28 cellular contexts compared by ENCODE assay signal in genomic region chr15:24039683-24040082, GRCh38.
A peak's percentile ranks its signal among the peaks of the same experiment; 100 is the strongest.
DNase-seq lines count a peak whose midpoint lies in the region; ATAC-seq, FAIRE-seq and TF ChIP-seq lines count a peak whose summit lies in the region.
"Had no signal": no experiment of that assay in that cellular context is flagged by ENCODE, and none has a peak within 500 bp of the region (broad histone marks: within the 10 kb centered on the region; RNA-seq: fewer than 3 reads in every experiment).

No MANE protein-coding gene starts in this region.

- no peaks in the 10 kb centered on the region for H3F3A ChIP-seq in MM.1S (ENCODE audit: insufficient read depth, low read length)

- H3K4me2 ChIP-seq in MM.1S (ENCODE audit: low read depth, low read length) (no peak overlapping the region), astrocyte (ENCODE audit: low read length) (no peak overlapping the region)
- H3K4me2 ChIP-seq: BLaER1 had no signal

- intact Hi-C loops in mucosa of descending colon (cut with DNase I, micrococcal nuclease) (no loop called here), spleen (cut with DNase I; ENCODE audit: low total_unique reads) (no loop called here)
- intact Hi-C loops in CD4-positive, alpha-beta memory T cell (cut with micrococcal nuclease), result no loop called here

- H3K27ac ChIP-seq in MM.1S (ENCODE audit: low read length) (no peak overlapping the region), astrocyte (ENCODE audit: low read depth, low read length) (no peak overlapping the region), spleen (no peak overlapping the region)
- no peak overlapping the region for H3K27ac ChIP-seq in CD4-positive, alpha-beta memory T cell (ENCODE audit: low read depth, low read length)
- H3K27ac ChIP-seq: BLaER1 had no signal

- no peaks in the 10 kb centered on the region for H3K9me3 ChIP-seq in MM.1S (replicated peaks; ENCODE audit: insufficient read depth, low read length)
- H3K9me3 ChIP-seq in astrocyte (ENCODE audit: insufficient read depth, low read depth, low read length), result no peaks in the 10 kb centered on the region
- H3K9me3 ChIP-seq in mucosa of descending colon, result peaks cover 11% of the 10 kb centered on the region
- peaks cover 0 to 51% (median 23%) of the 10 kb centered on the region in 8 donors for H3K9me3 ChIP-seq in spleen
- peaks cover 0 to 7% of the 10 kb centered on the region in 2 donors for H3K9me3 ChIP-seq in CD4-positive, alpha-beta memory T cell (ENCODE audit: control insufficient read depth in 1 of 2, low read length in 2 of 2)

- H3K27ac Mint-ChIP-seq in astrocyte (ENCODE audit: unreplicated experiment), result no peak overlapping the region
- H3K27ac Mint-ChIP-seq in CD4-positive, alpha-beta memory T cell, result no peak overlapping the region
- H3K27ac Mint-ChIP-seq: activated B cell treated with CpG ODN at 0.5 μM for 24 hours; activated naive CD4-positive, alpha-beta T cell treated with anti-CD3 and anti-CD28 coated beads, Interleukin-2, amount 10 ng/mL, durations not matched to agents 7 days and 5 days; activated T-helper 1 cell treated with anti-CD3 and anti-CD28 coated beads, Interleukin-12 subunit alpha, Interleukin-12 subunit beta, Interleukin-2, Interleukin-4 antibody, amounts not matched to agents 30 ng/mL and 10 ng/mL and 1 ng/mL, durations not matched to agents 14 hours and 24 hours and 36 hours; naive thymus-derived CD8-positive, alpha-beta T cell; stimulated activated memory B cell treated with anti-CD40 and anti-IgM and Interleukin-4, amounts not matched to agents 10 μg/mL and 1 μg/mL and 100 μg/mL, for 72 hours had no signal

- peak; percentile 35 for DNase-seq in ELF-1 (ENCODE audit: low read depth, low spot score)
- DNase-seq in MM.1S, result peak; percentile 14
- DNase-seq in astrocyte (ENCODE audit: low read depth), result no peak
- DNase-seq in mucosa of descending colon, result peak in 1 of 3 donors; percentile 10
- DNase-seq in spleen, result no peak
- DNase-seq in CD4-positive, alpha-beta memory T cell, result no peak
- DNase-seq: activated B cell treated with CpG ODN at 0.5 μM for 24 hours; activated CD4-positive, alpha-beta T cell treated with anti-CD3 and anti-CD28 coated beads, Interleukin-2, amount 50 U/mL, for 4 hours; activated naive CD4-positive, alpha-beta T cell treated with anti-CD3 and anti-CD28 coated beads, Interleukin-2, amount 10 ng/mL, durations not matched to agents 7 days and 5 days; amygdala; caudate nucleus; naive thymus-derived CD8-positive, alpha-beta T cell; NCI-H1048; NCI-H2029; NCI-H2227 treated with DMSO at 0.1 percent for 48 hours; NCI-H774; retina; SHP77; stimulated activated CD4-positive, alpha-beta T cell treated with anti-CD3 and anti-CD28 coated beads, Interleukin-4, amount 100 ng/mL, for 1 hour; SW 1271; T1000 had no signal

- H3K4me3 ChIP-seq in MM.1S (ENCODE audit: low read length) (no peak overlapping the region), astrocyte (ENCODE audit: insufficient read depth, low read depth, low read length) (no peak overlapping the region), mucosa of descending colon (no peak overlapping the region), spleen (no peak overlapping the region)
- H3K4me3 ChIP-seq in CD4-positive, alpha-beta memory T cell (ENCODE audit: low read length in 2 of 2), result no peak overlapping the region
- H3K4me3 ChIP-seq: BLaER1 had no signal

- peaks cover 2% of the 10 kb centered on the region for H3K9me3 Mint-ChIP-seq in astrocyte (ENCODE audit: unreplicated experiment)
- H3K9me3 Mint-ChIP-seq in CD4-positive, alpha-beta memory T cell, result peaks cover 0 to 42% (median 28%) of the 10 kb centered on the region in 8 donors

- TF ChIP-seq POLR2A in spleen (IDR thresholded peaks at IDR 0.05), result no peak

- POLR2A ChIA-PET in CD4-positive, alpha-beta memory T cell (lab: Charles Lee; ENCODE audit: partially characterized antibody), result no interaction called here

- H3K9ac ChIP-seq in MM.1S (ENCODE audit: low read length) (no peak overlapping the region), astrocyte (ENCODE audit: low read length) (no peak overlapping the region)
- H3K9ac ChIP-seq: BLaER1 had no signal

- no peaks in the 10 kb centered on the region for H3K4me1 Mint-ChIP-seq in astrocyte (ENCODE audit: low read depth, unreplicated experiment)
- H3K4me1 Mint-ChIP-seq in CD4-positive, alpha-beta memory T cell, result no peaks in the 10 kb centered on the region
- H3K4me1 Mint-ChIP-seq: activated B cell treated with CpG ODN at 0.5 μM for 24 hours; activated naive CD4-positive, alpha-beta T cell treated with anti-CD3 and anti-CD28 coated beads, Interleukin-2, amount 10 ng/mL, durations not matched to agents 7 days and 5 days; naive thymus-derived CD8-positive, alpha-beta T cell; stimulated activated memory B cell treated with anti-CD40 and anti-IgM and Interleukin-4, amounts not matched to agents 10 μg/mL and 1 μg/mL and 100 μg/mL, for 72 hours had no signal

- H2AFZ ChIP-seq in MM.1S (ENCODE audit: low read length), result no peak overlapping the region
- H2AFZ ChIP-seq in astrocyte (ENCODE audit: low read depth, low read length), result no peak overlapping the region

- ATAC-seq in mucosa of descending colon (peak; percentile 50), HG03095 (IDR thresholded peaks at IDR 0.05; ENCODE audit: unreplicated experiment) (no peak)
- ATAC-seq: left lobe of liver; naive thymus-derived CD8-positive, alpha-beta T cell; stimulated activated memory B cell treated with anti-CD40 and anti-IgM and Interleukin-4, amounts not matched to agents 10 μg/mL and 1 μg/mL and 100 μg/mL, for 72 hours had no signal

- H3K4me1 ChIP-seq in MM.1S (ENCODE audit: low read length) (no peaks in the 10 kb centered on the region), astrocyte (ENCODE audit: insufficient read depth, low read length) (no peaks in the 10 kb centered on the region), mucosa of descending colon (ENCODE audit: low read depth) (no peaks in the 10 kb centered on the region), spleen (no peaks in the 10 kb centered on the region)
- no peaks in the 10 kb centered on the region for H3K4me1 ChIP-seq in CD4-positive, alpha-beta memory T cell (ENCODE audit: insufficient read depth, low read length)
- H3K4me1 ChIP-seq: BLaER1 had no signal

- no peaks in the 10 kb centered on the region for H3K79me2 ChIP-seq in MM.1S (ENCODE audit: low read length)
- no peaks in the 10 kb centered on the region for H3K79me2 ChIP-seq in astrocyte (ENCODE audit: insufficient read depth, low read length)

- H3K4me3 Mint-ChIP-seq in astrocyte (ENCODE audit: unreplicated experiment), result no peak overlapping the region
- no peak overlapping the region for H3K4me3 Mint-ChIP-seq in CD4-positive, alpha-beta memory T cell
- H3K4me3 Mint-ChIP-seq: activated B cell treated with CpG ODN at 0.5 μM for 24 hours; activated naive CD4-positive, alpha-beta T cell treated with anti-CD3 and anti-CD28 coated beads, Interleukin-2, amount 10 ng/mL, durations not matched to agents 7 days and 5 days; activated T-helper 1 cell treated with anti-CD3 and anti-CD28 coated beads, Interleukin-12 subunit alpha, Interleukin-12 subunit beta, Interleukin-2, Interleukin-4 antibody, amounts not matched to agents 30 ng/mL and 10 ng/mL and 1 ng/mL, durations not matched to agents 14 hours and 24 hours and 36 hours; naive thymus-derived CD8-positive, alpha-beta T cell; stimulated activated memory B cell treated with anti-CD40 and anti-IgM and Interleukin-4, amounts not matched to agents 10 μg/mL and 1 μg/mL and 100 μg/mL, for 72 hours had no signal

- no peaks in the 10 kb centered on the region for H3K36me3 ChIP-seq in MM.1S (replicated peaks; ENCODE audit: insufficient read depth, low read length)
- no peaks in the 10 kb centered on the region for H3K36me3 ChIP-seq in astrocyte (ENCODE audit: insufficient read depth, low read length)
- no peaks in the 10 kb centered on the region for H3K36me3 ChIP-seq in mucosa of descending colon (ENCODE audit: low read depth)
- no peaks in the 10 kb centered on the region for H3K36me3 ChIP-seq in spleen
- H3K36me3 ChIP-seq in CD4-positive, alpha-beta memory T cell (ENCODE audit: insufficient read depth, low read length), result no peaks in the 10 kb centered on the region
- H3K36me3 ChIP-seq: BLaER1 had no signal

- H3K27me3 ChIP-seq in MM.1S (replicated peaks; ENCODE audit: insufficient read depth, low read length), result no peaks in the 10 kb centered on the region
- H3K27me3 ChIP-seq in astrocyte (ENCODE audit: insufficient read depth, low read length), result no peaks in the 10 kb centered on the region
- no peaks in the 10 kb centered on the region for H3K27me3 ChIP-seq in spleen (replicated peaks in 1 of 7)
- no peaks in the 10 kb centered on the region for H3K27me3 ChIP-seq in CD4-positive, alpha-beta memory T cell (ENCODE audit: insufficient read depth, low read length)
- H3K27me3 ChIP-seq: BLaER1 had no signal

- H4K20me1 ChIP-seq in MM.1S (ENCODE audit: insufficient read depth, low read length) (no peaks in the 10 kb centered on the region; the same call in 1 of the 2 replicates), astrocyte (ENCODE audit: insufficient read depth, low read length) (no peaks in the 10 kb centered on the region)
- H4K20me1 ChIP-seq: BLaER1 had no signal

- 36 to 54% (median 47%) methylated on average over 1 of the region's 1 CpG for whole genome bisulfite sequencing in spleen, 5 donors

- H3K27me3 Mint-ChIP-seq in astrocyte (ENCODE audit: low read depth, unreplicated experiment), result no peaks in the 10 kb centered on the region
- no peaks in the 10 kb centered on the region for H3K27me3 Mint-ChIP-seq in CD4-positive, alpha-beta memory T cell
- H3K27me3 Mint-ChIP-seq: activated B cell treated with CpG ODN at 0.5 μM for 24 hours; activated naive CD4-positive, alpha-beta T cell treated with anti-CD3 and anti-CD28 coated beads, Interleukin-2, amount 10 ng/mL, durations not matched to agents 7 days and 5 days; stimulated activated memory B cell treated with anti-CD40 and anti-IgM and Interleukin-4, amounts not matched to agents 10 μg/mL and 1 μg/mL and 100 μg/mL, for 72 hours had no signal

- no peak for FAIRE-seq in astrocyte (lab: Jason Lieb, UNC)
- FAIRE-seq: endometrium, HTR-8/SVneo had no signal

- TF ChIP-seq CTCF in MM.1S (IDR thresholded peaks at IDR 0.05; ENCODE audit: low read length) (no peak; the same call in 1 of the 2 replicates), astrocyte (IDR thresholded peaks at IDR 0.05; ENCODE audit: insufficient read depth, low read depth, low read length) (peak; percentile 9), mucosa of descending colon (IDR thresholded peaks at IDR 0.05) (no peak), spleen (IDR thresholded peaks at IDR 0.05 in 8 of 11, conservative IDR thresholded peaks at IDR 0.05 in 3 of 11) (no peak)

- no peaks in the 10 kb centered on the region for H3K36me3 Mint-ChIP-seq in astrocyte (ENCODE audit: low read depth, unreplicated experiment)
- H3K36me3 Mint-ChIP-seq in CD4-positive, alpha-beta memory T cell, result no peaks in the 10 kb centered on the region
- H3K36me3 Mint-ChIP-seq: stimulated activated memory B cell treated with anti-CD40 and anti-IgM and Interleukin-4, amounts not matched to agents 10 μg/mL and 1 μg/mL and 100 μg/mL, for 72 hours had no signal

- CTCF ChIA-PET in CD4-positive, alpha-beta memory T cell (lab: Charles Lee; ENCODE audit: partially characterized antibody), result no interaction called here

- H3K9me2 ChIP-seq in MM.1S (replicated peaks; ENCODE audit: insufficient read depth, low read length), result no peaks in the 10 kb centered on the region

Comparison
In these comparisons a context has a peak if more than half of its experiments do, and no peak if none do; other contexts are left out.
1. DNase-seq: peak in ELF-1 (single experiment) and MM.1S (single experiment); none in astrocyte (single experiment), spleen (single experiment) and CD4-positive, alpha-beta memory T cell (0 of 5).